6 cellular contexts compared by ENCODE assay signal in the genomic region with DNA sequence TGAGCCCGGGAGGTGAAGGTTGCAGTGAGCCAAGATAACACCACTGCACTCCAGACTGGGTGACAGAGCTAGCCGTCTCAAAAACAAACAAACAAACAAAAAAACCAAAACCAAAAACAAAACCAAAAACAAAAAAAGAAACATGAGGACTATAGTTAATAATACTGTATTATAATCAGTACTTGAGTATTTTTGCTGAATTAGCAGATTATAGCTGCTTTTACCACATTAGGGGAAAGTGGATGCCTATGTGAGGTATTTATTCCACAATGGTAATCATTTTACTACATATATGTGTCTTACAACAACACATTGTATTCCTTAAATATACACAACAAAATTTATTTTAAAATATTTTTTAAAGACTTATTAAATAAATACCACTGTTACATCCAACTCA.
"Had no signal": no experiment of that assay in that cellular context is flagged by ENCODE, and none has a peak within 500 bp of the region (broad histone marks: within the 10 kb centered on the region; RNA-seq: fewer than 3 reads in every experiment).

No MANE protein-coding gene starts in this region.

- H2AFZ ChIP-seq: GM23338 had no signal

- H3K4me2 ChIP-seq: GM23338 had no signal

- H3K4me3 ChIP-seq: GM23338 had no signal

- ATAC-seq: GM23338 had no signal

- DNase-seq: H7, HCEC 1CT, Kasumi-1, KG1 had no signal

- FAIRE-seq: HTR-8/SVneo had no signal
